In genomic region chr3:129795596-129795995, GRCh38 we compare ENCODE assay signal across 10 cellular contexts.
DNase-seq lines count a peak whose midpoint lies in the region; ATAC-seq, FAIRE-seq and TF ChIP-seq lines count a peak whose summit lies in the region.
"Had no signal": no experiment of that assay in that cellular context is flagged by ENCODE, and none has a peak within 500 bp of the region (broad histone marks: within the 10 kb centered on the region; RNA-seq: fewer than 3 reads in every experiment).

No MANE protein-coding gene starts in this region.

- peak; percentile 72 to 88 for ATAC-seq in A549
- ATAC-seq in K562, result no peak
- no peak for ATAC-seq in HG03460 (IDR thresholded peaks at IDR 0.05; ENCODE audit: unreplicated experiment)
- no peak for ATAC-seq in HG02759 (IDR thresholded peaks at IDR 0.05; ENCODE audit: unreplicated experiment)

- peak overlapping the region; percentile 77 to 80 for H3K27ac ChIP-seq in A549
- peak overlapping the region; percentile 27 for H3K27ac ChIP-seq in HUES64 (ENCODE audit: low read depth, low read length)
- H3K27ac ChIP-seq in K562 (ENCODE audit: extremely low read depth, low read depth, low read length), result no peak overlapping the region

- TF ChIP-seq POLR2A in A549 (IDR thresholded peaks at IDR 0.05; ENCODE audit: low read length), result no peak
- TF ChIP-seq POLR2A in K562 (conservative IDR thresholded peaks at IDR 0.05), result no peak

- FAIRE-seq in A549 (lab: Jason Lieb, UNC) (no peak), K562 (lab: Jason Lieb, UNC) (no peak)

- H3K27me3 ChIP-seq in HUES64 (ENCODE audit: insufficient read depth, low read length), result no peaks in the 10 kb centered on the region
- no peaks in the 10 kb centered on the region for H3K27me3 ChIP-seq in K562 (ENCODE audit: control insufficient read depth in 2 of 2, insufficient read depth in 2 of 2, low read length in 2 of 2)
- no peaks in the 10 kb centered on the region for H3K27me3 ChIP-seq in kidney epithelial cell (ENCODE audit: control insufficient read depth, insufficient read depth, low read length)

- CTCF ChIA-PET in A549 (lab: Yijun Ruan, JAX), result interaction anchor here (2.2 kb wide), 1 partner anchor 146 kb away, joined by 8 read pairs; no protein-coding TSS in a partner anchor
- CTCF ChIA-PET in K562 (lab: Yijun Ruan, JAX; ENCODE audit: low intra/inter-chr PET ratio), result no interaction called here

- H3K4me3 ChIP-seq in A549, result no peak overlapping the region
- H3K4me3 ChIP-seq in HUES64 (ENCODE audit: low read length), result no peak overlapping the region; the same call in 1 of the 2 replicates
- no peak overlapping the region for H3K4me3 ChIP-seq in K562
- no peak overlapping the region for H3K4me3 ChIP-seq in kidney epithelial cell (ENCODE audit: low read depth, low read length)

- WGBS in A549 (ENCODE audit: missing lambda C conversion rate), result 12% methylated on average over 4 of the region's 4 CpGs
- WGBS in HUES64, result 77% methylated on average over 1 of the region's 4 CpGs
- 68% methylated on average over 2 of the region's 4 CpGs for WGBS in K562 (ENCODE audit: insufficient coverage, low coverage, missing lambda C conversion rate)

- H3K36me3 ChIP-seq in HUES64 (ENCODE audit: insufficient read depth, low read length) (no peaks in the 10 kb centered on the region), K562 (ENCODE audit: control insufficient read depth, insufficient read depth, low read length) (no peaks in the 10 kb centered on the region), kidney epithelial cell (ENCODE audit: control insufficient read depth, insufficient read depth, low read length) (no peaks in the 10 kb centered on the region)

- TF ChIP-seq EP300 in A549 (IDR thresholded peaks at IDR 0.05), result no peak
- no peak for TF ChIP-seq EP300 in K562 (IDR thresholded peaks at IDR 0.05; ENCODE audit: low read length)

- TF ChIP-seq CTCF in A549 (IDR thresholded peaks at IDR 0.05) (no peak), K562 (IDR thresholded peaks at IDR 0.05 in 2 of 3, conservative IDR thresholded peaks at IDR 0.05 in 1 of 3; ENCODE audit: insufficient read depth in 2 of 3, low read depth in 1 of 3, low read length in 3 of 3) (no peak), kidney epithelial cell (IDR thresholded peaks at IDR 0.05; ENCODE audit: insufficient read depth, low read length, poor library complexity, severe bottlenecking) (no peak)

- H3K4me1 ChIP-seq in A549 (peaks cover 44% of the 10 kb centered on the region), HUES64 (ENCODE audit: insufficient read depth, low read length) (peaks cover 34% of the 10 kb centered on the region), K562 (replicated peaks in 1 of 2; ENCODE audit: control insufficient read depth in 2 of 2, insufficient read depth in 2 of 2, low read length in 2 of 2) (peaks cover 5 to 20% of the 10 kb centered on the region in 2 experiments; a peak in 4 of 5 replicates)

- TF ChIP-seq RAD21 in A549 (conservative IDR thresholded peaks at IDR 0.05 in 1 of 2, IDR thresholded peaks at IDR 0.05 in 1 of 2), result no peak
- no peak for TF ChIP-seq RAD21 in K562 (CRISPR knock-in tag; conservative IDR thresholded peaks at IDR 0.05 in 1 of 2, IDR thresholded peaks at IDR 0.05 in 1 of 2)

- DNase-seq in A549 (ENCODE audit: low read depth in 1 of 2, low spot score in 1 of 2) (peak; percentile 19 to 65), K562 (ENCODE audit: extremely low read depth in 1 of 4, low spot score in 3 of 4) (no peak), kidney epithelial cell (ENCODE audit: low read depth) (peak; percentile 84), GM19238 (ENCODE audit: insufficient read length, low spot score) (no peak), OCI-M2 (lab: John Stamatoyannopoulos, UW; ENCODE audit: unreplicated experiment) (no peak)
- DNase-seq: activated CD4-positive, CD25-positive, alpha-beta regulatory T cell treated with anti-CD3 and anti-CD28 coated beads, Interleukin-2, amount 50 U/mL, for 72 hours; foreskin fibroblast had no signal

- no TSS peak for BruUV-seq in K562 (replicated peaks; lab: Mats Ljungman, UMichigan)

- POLR2A ChIA-PET in A549 (lab: Yijun Ruan, JAX) (no interaction called here), K562 (lab: Yijun Ruan, JAX) (interaction anchor here (1.5 kb wide), 1 partner anchor 14 kb away, joined by 5 read pairs; no protein-coding TSS in a partner anchor)

- H3K9me3 ChIP-seq in A549 (no peaks in the 10 kb centered on the region), HUES64 (ENCODE audit: insufficient read depth, low read depth, low read length) (no peaks in the 10 kb centered on the region), K562 (replicated peaks; ENCODE audit: control insufficient read depth, insufficient read depth, low read depth, low read length) (no peaks in the 10 kb centered on the region)

- intact Hi-C loops in K562 (cut with micrococcal nuclease), result no loop called here

- no peak overlapping the region for H2AFZ ChIP-seq in K562 (ENCODE audit: low read depth, low read length)

- H3K4me2 ChIP-seq in A549 (peak overlapping the region; percentile 97), K562 (ENCODE audit: insufficient read depth, low read length) (no peak overlapping the region)

- H4K20me1 ChIP-seq in K562 (replicated peaks; ENCODE audit: control insufficient read depth, insufficient read depth, low read length), result 0 out of 2 replicates have a peak, but pooled peaks cover 3% of the 10 kb centered on the region

- H3K9me1 ChIP-seq in K562 (ENCODE audit: control insufficient read depth, insufficient read depth, low read length), result no peaks in the 10 kb centered on the region

- H3K79me2 ChIP-seq in K562 (ENCODE audit: control insufficient read depth, insufficient read depth, low read length), result no peaks in the 10 kb centered on the region

- peak overlapping the region; percentile 31; the same call in 1 of the 2 replicates for H3K9ac ChIP-seq in HUES64 (ENCODE audit: low read depth, low read length)
- H3K9ac ChIP-seq in K562 (ENCODE audit: insufficient read depth in 1 of 2, low read depth in 2 of 2, low read length in 2 of 2), result no peak overlapping the region

- in situ Hi-C loops in K562 (cut with MboI), result no loop called here

TF ChIP-seq in A549, 52 proteins besides CTCF, POLR2A, EP300 and RAD21:
- TF ChIP-seq FOSL2 (IDR thresholded peaks at IDR 0.05) (no peak), FOSL2 (CRISPR knock-in tag; IDR thresholded peaks at IDR 0.05) (peak; percentile 46), SMC3 (IDR thresholded peaks at IDR 0.05) (no peak), HES2 (IDR thresholded peaks at IDR 0.05) (no peak), ELK1 (IDR thresholded peaks at IDR 0.05; ENCODE audit: low read depth, low read length) (no peak), MAFK (IDR thresholded peaks at IDR 0.05; ENCODE audit: partially characterized antibody) (peak; percentile 11), ESRRA (IDR thresholded peaks at IDR 0.05; ENCODE audit: borderline replicate concordance, low read length) (no peak), ZNF302 (CRISPR knock-in tag; IDR thresholded peaks at IDR 0.05) (no peak)

TF ChIP-seq in K562, 482 proteins besides CTCF, POLR2A, EP300 and RAD21:
- TF ChIP-seq MNT (conservative IDR thresholded peaks at IDR 0.05), result no peak
- peak; percentile 42; the same call in 1 of the 2 replicates for TF ChIP-seq ZBTB33 (CRISPR knock-in tag; IDR thresholded peaks at IDR 0.05)
TF ChIP-seq in K562: peak in this region for 1.

Comparison
In these comparisons a context has a peak if more than half of its experiments do, and no peak if none do; other contexts are left out.
1. ATAC-seq: peak in A549 (2 of 2); none in K562 (single experiment), HG03460 (single experiment) and HG02759 (single experiment).
2. DNase-seq: peak in A549 (2 of 2) and kidney epithelial cell (single experiment); none in K562 (0 of 4), GM19238 (single experiment) and OCI-M2 (single experiment).
3. Of the 35 proteins assayed by ChIP-seq in both K562 and A549: peak only in K562: none; only in A549: MAFK; in both: none; in neither: 34.